8 cellular contexts compared by ENCODE assay signal in genomic region chr1:76074321-76075187, GRCh38. TPM values are rescaled to one million over a fixed set of nuclear protein-coding genes. Genes with fewer than 3 reads are reported as not detected.
DNase-seq lines count a peak whose midpoint lies in the region; ATAC-seq and TF ChIP-seq lines count a peak whose summit lies in the region.

ST6GALNAC3 (plus strand) TSS chr1:76074746.

- BruUV-seq in Panc1 (replicated peaks; lab: Mats Ljungman, UMichigan) = no TSS peak

- no peaks in the 10 kb centered on the region for H3K36me3 Mint-ChIP-seq in neural progenitor cell

- peaks cover 3% of the 10 kb centered on the region for H3F3A ChIP-seq in neural progenitor cell (ENCODE audit: low read depth)

- H3K4me1 Mint-ChIP-seq in neural progenitor cell = peaks cover 32% of the 10 kb centered on the region
- peaks cover 37% of the 10 kb centered on the region for H3K4me1 Mint-ChIP-seq in stimulated activated naive CD8-positive, alpha-beta T cell treated with anti-CD3 and anti-CD28 coated beads, Interleukin-15, amount 100 ng/mL, for 72 hours

- peak within 1 kb of the TSS; percentile 21 for H3K9ac ChIP-seq in neural progenitor cell

- peaks cover 6% of the 10 kb centered on the region; the same call in 1 of the 2 replicates for H3K4me1 ChIP-seq in Panc1 (ENCODE audit: control insufficient read depth, insufficient read depth, low read length)
- no peaks in the 10 kb centered on the region for H3K4me1 ChIP-seq in foreskin keratinocyte
- peaks cover 13% of the 10 kb centered on the region for H3K4me1 ChIP-seq in neural progenitor cell

- peak; percentile 85 for ATAC-seq in GM19328 (IDR thresholded peaks at IDR 0.05; ENCODE audit: unreplicated experiment)
- ATAC-seq in HG03442 (IDR thresholded peaks at IDR 0.05; ENCODE audit: unreplicated experiment) = peak; percentile 84
- ATAC-seq in Panc1 = peak; percentile 93
- peak; percentile 97 for ATAC-seq in foreskin keratinocyte
- peak; percentile 90 for ATAC-seq in stimulated activated naive CD8-positive, alpha-beta T cell treated with anti-CD3 and anti-CD28 coated beads, Interleukin-15, amount 100 ng/mL, for 72 hours

- in situ Hi-C loops in Panc1 (cut with HindIII; ENCODE audit: low pct_unique_long_range_greater_than_20kb, low sequenced_read_pairs) = no loop called here

- H3K27me3 ChIP-seq in BJ (ENCODE audit: control insufficient read depth, insufficient read depth, low read length) = no peaks in the 10 kb centered on the region
- peaks cover 5% of the 10 kb centered on the region for H3K27me3 ChIP-seq in Panc1 (ENCODE audit: control insufficient read depth, insufficient read depth, low read length)
- H3K27me3 ChIP-seq in foreskin keratinocyte = no peaks in the 10 kb centered on the region
- H3K27me3 ChIP-seq in neural progenitor cell = peaks cover 8% of the 10 kb centered on the region

- no peak for DNase-seq in BJ (ENCODE audit: low read depth)
- DNase-seq in Panc1 (ENCODE audit: low read depth, low spot score) = no peak
- DNase-seq in activated gamma-delta T cell treated with anti-CD3 and anti-CD28 coated beads, Interleukin-2, amount 50 U/mL, for 16 hours (ENCODE audit: low read depth) = peak; percentile 53
- DNase-seq in foreskin keratinocyte = peak in 1 of 2 donors; percentile 42
- DNase-seq in neural progenitor cell (ENCODE audit: low spot score) = peak; percentile 95
- DNase-seq in stimulated activated naive CD8-positive, alpha-beta T cell treated with anti-CD3 and anti-CD28 coated beads, Interleukin-15, amount 100 ng/mL, for 72 hours = peak; percentile 68 to 71

- H3K36me3 ChIP-seq in BJ (ENCODE audit: control insufficient read depth, insufficient read depth, low read length) (no peaks in the 10 kb centered on the region), Panc1 (ENCODE audit: control insufficient read depth, insufficient read depth, low read length) (no peaks in the 10 kb centered on the region; the same call in 1 of the 2 replicates), neural progenitor cell (no peaks in the 10 kb centered on the region)

- no peak within 1 kb of the TSS for H3K27ac ChIP-seq in Panc1 (ENCODE audit: low read length)
- H3K27ac ChIP-seq in foreskin keratinocyte = no peak within 1 kb of the TSS
- H3K27ac ChIP-seq in neural progenitor cell = no peak within 1 kb of the TSS

- no peak for TF ChIP-seq CTCF in BJ (IDR thresholded peaks at IDR 0.05; ENCODE audit: insufficient read depth, low read depth, low read length)
- TF ChIP-seq CTCF in Panc1 (IDR thresholded peaks at IDR 0.05) = no peak
- no peak for TF ChIP-seq CTCF in foreskin keratinocyte (conservative IDR thresholded peaks at IDR 0.05)
- no peak for TF ChIP-seq CTCF in neural progenitor cell (IDR thresholded peaks at IDR 0.05)

- H3K9me3 ChIP-seq in Panc1 (ENCODE audit: control insufficient read depth, insufficient read depth, low read depth, low read length) = no peaks in the 10 kb centered on the region
- no peaks in the 10 kb centered on the region for H3K9me3 ChIP-seq in neural progenitor cell (ENCODE audit: low read depth)

- CTCF ChIA-PET in BJ (lab: Yijun Ruan, JAX) (no interaction called here), Panc1 (lab: Charles Lee) (interaction anchor here (0.7 kb wide), 2 partner anchors 669 to 1010 kb away, joined by 3 read pairs; no protein-coding TSS in a partner anchor)

- H3K79me2 ChIP-seq in neural progenitor cell (ENCODE audit: low read depth) = peaks cover 43% of the 10 kb centered on the region

- POLR2A ChIA-PET in BJ (lab: Charles Lee) (no interaction called here), Panc1 (lab: Charles Lee) (no interaction called here)

- peak within 1 kb of the TSS; percentile 97 for H3K4me2 ChIP-seq in neural progenitor cell

- peak within 1 kb of the TSS; percentile 90 for H3K27ac Mint-ChIP-seq in neural progenitor cell
- H3K27ac Mint-ChIP-seq in stimulated activated naive CD8-positive, alpha-beta T cell treated with anti-CD3 and anti-CD28 coated beads, Interleukin-15, amount 100 ng/mL, for 72 hours = peak within 1 kb of the TSS; percentile 87 to 92

- intact Hi-C loops in Panc1 (cut with micrococcal nuclease; ENCODE audit: unreplicated experiment) = no loop called here

- peaks cover 2% of the 10 kb centered on the region for H4K20me1 ChIP-seq in neural progenitor cell (ENCODE audit: low read depth)

- H3K4me3 Mint-ChIP-seq in neural progenitor cell = peak within 1 kb of the TSS; percentile 98
- H3K4me3 Mint-ChIP-seq in stimulated activated naive CD8-positive, alpha-beta T cell treated with anti-CD3 and anti-CD28 coated beads, Interleukin-15, amount 100 ng/mL, for 72 hours = peak within 1 kb of the TSS; percentile 88 to 92

- H3K4me3 ChIP-seq in BJ (ENCODE audit: low read depth, low read length) (peak within 1 kb of the TSS; percentile 48), Panc1 (ENCODE audit: low read depth in 2 of 2, low read length in 2 of 2) (peak within 1 kb of the TSS; percentile 54 to 69), neural progenitor cell (peak within 1 kb of the TSS; percentile 90)

- peaks cover 7% of the 10 kb centered on the region for H3K27me3 Mint-ChIP-seq in neural progenitor cell (ENCODE audit: insufficient read depth, low read depth)
- no peaks in the 10 kb centered on the region for H3K27me3 Mint-ChIP-seq in stimulated activated naive CD8-positive, alpha-beta T cell treated with anti-CD3 and anti-CD28 coated beads, Interleukin-15, amount 100 ng/mL, for 72 hours

- H3K9me3 Mint-ChIP-seq in neural progenitor cell = no peaks in the 10 kb centered on the region
- H3K9me3 Mint-ChIP-seq in stimulated activated naive CD8-positive, alpha-beta T cell treated with anti-CD3 and anti-CD28 coated beads, Interleukin-15, amount 100 ng/mL, for 72 hours = no peaks in the 10 kb centered on the region

- peak within 1 kb of the TSS; percentile 99 for H2AFZ ChIP-seq in neural progenitor cell (replicated peaks)

RNA-seq across cellular contexts. Expression of gene ST6GALNAC3, which starts in this region (rescaled TPM):
- polyA plus RNA-seq in BJ (2011; rRNA removed) = 0.05 and 0.06 TPM in 2 replicates
- polyA minus RNA-seq in BJ (2011; rRNA and poly(A)+ RNA removed) = 0.52 TPM in 1 of 2 replicates, not detected in the other
- total RNA-seq in Panc1 (2021; ENCODE audit: unreplicated experiment) = 0.03 TPM
- not detected for polyA plus RNA-seq in Panc1 (2012; ENCODE audit: insufficient read length)
- 0.07 and 0.24 TPM in 2 replicates for total RNA-seq in foreskin keratinocyte
- polyA plus RNA-seq in foreskin keratinocyte = 0.06 and 0.13 TPM in 2 replicates
- total RNA-seq in neural progenitor cell (ENCODE audit: low replicate concordance) = 13.4 and 23.6 TPM in 2 replicates

Comparison
In these comparisons a context has a peak if more than half of its experiments do, and no peak if none do; other contexts are left out.
1. RNA of gene ST6GALNAC3 (total RNA-seq): 13.4 to 23.6 TPM in neural progenitor cell; 0.07 to 0.24 TPM in foreskin keratinocyte and 0.03 TPM in Panc1 (single experiment); every median in the first group is over 10 times any median in the second.
2. Peak in ATAC-seq and H3K4me3 ChIP-seq in Panc1; RNA of the gene not detected or under 1 TPM.
3. Peak in ATAC-seq in foreskin keratinocyte; RNA of the gene not detected or under 1 TPM.
4. DNase-seq: peak in activated gamma-delta T cell treated with anti-CD3 and anti-CD28 coated beads, Interleukin-2, amount 50 U/mL, for 16 hours (single experiment), neural progenitor cell (single experiment) and stimulated activated naive CD8-positive, alpha-beta T cell treated with anti-CD3 and anti-CD28 coated beads, Interleukin-15, amount 100 ng/mL, for 72 hours (2 of 2); none in BJ (single experiment) and Panc1 (single experiment).
5. Peak in every context shown above with its lines, with median percentiles within 50 percentile points of each other: H3K4me3 ChIP-seq and ATAC-seq.